ENCODE assay signal across 5 cellular contexts in genomic region chr18:35216611-35217010, GRCh38. TPM values are rescaled to one million over a fixed set of nuclear protein-coding genes. Genes with fewer than 3 reads are reported as not detected.
DNase-seq lines count a peak whose midpoint lies in the region; ATAC-seq, FAIRE-seq and TF ChIP-seq lines count a peak whose summit lies in the region.
"Not testable (repeated sequence)": the region's sequence is repeated elsewhere in the genome, so short reads cannot be mapped to it uniquely, and the experiment has no call there.

No MANE protein-coding gene starts in this region.

- H3K14ac ChIP-seq in H1 (ENCODE audit: insufficient read length): not testable (repeated sequence)

- H3K27me3 ChIP-seq in GM23338 (ENCODE audit: insufficient read depth); Karpas-422 (ENCODE audit: low read length); H1 (replicated peaks in 1 of 4; ENCODE audit: control insufficient read depth in 3 of 4, extremely low read depth in 1 of 4, insufficient read depth in 3 of 4, low read length in 3 of 4); mesendoderm (ENCODE audit: insufficient read depth, low read length, poor library complexity): not testable (repeated sequence)
- peaks cover 0 to 20% of the 10 kb centered on the region in 2 experiments; a peak in 2 of 5 replicates for H3K27me3 ChIP-seq in HepG2 (ENCODE audit: control insufficient read depth in 1 of 2, insufficient read depth in 2 of 2, low read length in 2 of 2)

- not testable (repeated sequence) for H2BK20ac ChIP-seq in H1 (ENCODE audit: low read length)

- not testable (repeated sequence) for H3K4ac ChIP-seq in H1 (replicated peaks; ENCODE audit: insufficient read length, low read depth, low read length)
- peak overlapping the region; percentile 6 for H3K4ac ChIP-seq in mesendoderm (ENCODE audit: low read depth, low read length)

- not testable (repeated sequence) for H2BK15ac ChIP-seq in H1 (ENCODE audit: low read length); mesendoderm (replicated peaks; ENCODE audit: low read depth)

- H3K27me3 Mint-ChIP-seq in GM23338 (ENCODE audit: insufficient read depth, low read depth, poor library complexity): not testable (repeated sequence)

- BruUV-seq in HepG2 (replicated peaks; lab: Mats Ljungman, UMichigan): not testable (repeated sequence)

- not testable (repeated sequence) for H4K91ac ChIP-seq in H1 (replicated peaks; ENCODE audit: insufficient read length, low read length)

- H3K27ac ChIP-seq in GM23338 (ENCODE audit: low read depth); Karpas-422 (ENCODE audit: low read length); H1 (ENCODE audit: low read depth, low read length); HepG2 (ENCODE audit: extremely low read length, insufficient read depth, low read length); mesendoderm (ENCODE audit: low read depth, low read length): not testable (repeated sequence)

- H2BK12ac ChIP-seq in H1 (ENCODE audit: low read depth, low read length): not testable (repeated sequence)

- not testable (repeated sequence) for H4K5ac ChIP-seq in H1 (ENCODE audit: insufficient read length, low read depth, low read length); mesendoderm (ENCODE audit: low read length)

- H2AFZ ChIP-seq in GM23338: peak overlapping the region; percentile 89
- H2AFZ ChIP-seq in Karpas-422 (ENCODE audit: low read length); HepG2 (ENCODE audit: low read length): not testable (repeated sequence)
- H2AFZ ChIP-seq in H1 (ENCODE audit: low read length): peak overlapping the region; percentile 53; the same call in 1 of the 2 replicates

- H3K36me3 Mint-ChIP-seq in GM23338 (ENCODE audit: low read depth): not testable (repeated sequence)

- H3K79me2 ChIP-seq in GM23338 (replicated peaks; ENCODE audit: insufficient read depth); Karpas-422 (ENCODE audit: low read length); H1 (ENCODE audit: control insufficient read depth in 1 of 2, insufficient read depth in 2 of 2, low read length in 2 of 2); HepG2 (ENCODE audit: insufficient read depth, low read length); mesendoderm (ENCODE audit: control insufficient read depth, insufficient read depth, low read length): not testable (repeated sequence)

- TF ChIP-seq RAD21 in H1 (IDR thresholded peaks at IDR 0.05 in 1 of 2, conservative IDR thresholded peaks at IDR 0.05 in 1 of 2; ENCODE audit: low read depth in 2 of 2, low read length in 2 of 2); HepG2 (CRISPR knock-in tag; IDR thresholded peaks at IDR 0.05): not testable (repeated sequence)

- POLR2A ChIA-PET in H1 (lab: Charles Lee; ENCODE audit: partially characterized antibody); HepG2 (lab: Yijun Ruan, JAX): not testable (repeated sequence)

- H3K9me3 ChIP-seq in Karpas-422 (ENCODE audit: low read length); H1 (ENCODE audit: insufficient read depth in 2 of 2, low read depth in 1 of 2, low read length in 1 of 2); HepG2 (ENCODE audit: low read length): not testable (repeated sequence)

- not testable (repeated sequence) for H3K9me3 Mint-ChIP-seq in GM23338

- H3K79me1 ChIP-seq in H1 (ENCODE audit: low read depth, low read length); mesendoderm (ENCODE audit: low read length): not testable (repeated sequence)

- H4K8ac ChIP-seq in H1 (ENCODE audit: extremely low read depth, insufficient read depth, low read length); mesendoderm (ENCODE audit: low read depth, low read length): not testable (repeated sequence)

- not testable (repeated sequence) for H3K56ac ChIP-seq in H1 (replicated peaks; ENCODE audit: insufficient read length, low read depth, low read length)
- H3K56ac ChIP-seq in mesendoderm (ENCODE audit: low read length): peak overlapping the region; percentile 79

- not testable (repeated sequence) for H3K23me2 ChIP-seq in H1 (ENCODE audit: low read depth, low read length)

- H2BK5ac ChIP-seq in H1 (ENCODE audit: low read depth, low read length); mesendoderm (ENCODE audit: low read length): not testable (repeated sequence)

- intact Hi-C loops in HepG2 (cut with micrococcal nuclease; ENCODE audit: unreplicated experiment): not testable (repeated sequence)

- ATAC-seq in GM23338, HepG2: not testable (repeated sequence)

- not testable (repeated sequence) for H3K4me3 Mint-ChIP-seq in GM23338

- not testable (repeated sequence) for FAIRE-seq in H1 (lab: Jason Lieb, UNC); HepG2 (lab: Jason Lieb, UNC)

- H3F3A ChIP-seq in GM23338 (replicated peaks; ENCODE audit: low read depth): not testable (repeated sequence)

- not testable (repeated sequence) for DNase-seq in GM23338 (ENCODE audit: low spot score); H1 (ENCODE audit: low read depth in 1 of 2, low spot score in 2 of 2); HepG2 (ENCODE audit: low spot score)
- peak; percentile 11 for DNase-seq in Karpas-422
- peak; percentile 16 for DNase-seq in mesendoderm

- H3K36me3 ChIP-seq in GM23338 (ENCODE audit: insufficient read depth); Karpas-422 (ENCODE audit: insufficient read depth, low read length); H1 (ENCODE audit: control insufficient read depth in 2 of 4, insufficient read depth in 4 of 4, low read length in 3 of 4); HepG2 (replicated peaks in 1 of 2; ENCODE audit: control insufficient read depth in 1 of 2, insufficient read depth in 2 of 2, low read length in 2 of 2); mesendoderm (ENCODE audit: control insufficient read depth, insufficient read depth, low read length): not testable (repeated sequence)

- not testable (repeated sequence) for H3K4me3 ChIP-seq in GM23338; Karpas-422 (ENCODE audit: low read length); H1 (ENCODE audit: extremely low read depth in 1 of 4, insufficient read depth in 2 of 4, low read depth in 3 of 4, low read length in 4 of 4); HepG2 (replicated peaks in 1 of 3; ENCODE audit: insufficient read depth in 1 of 3, low read depth in 2 of 3, low read length in 3 of 3); mesendoderm (ENCODE audit: low read length)

- H2BK120ac ChIP-seq in H1 (replicated peaks; ENCODE audit: low read depth, low read length); mesendoderm (ENCODE audit: low read depth, low read length): not testable (repeated sequence)

- peaks cover 23% of the 10 kb centered on the region for H3K4me1 Mint-ChIP-seq in GM23338

- H3K18ac ChIP-seq in H1 (ENCODE audit: extremely low read depth, low read length): not testable (repeated sequence)
- peak overlapping the region; percentile 2 for H3K18ac ChIP-seq in mesendoderm (ENCODE audit: low read length)

- H3K27ac Mint-ChIP-seq in GM23338: not testable (repeated sequence)

- H4K20me1 ChIP-seq in GM23338 (replicated peaks; ENCODE audit: insufficient read depth); Karpas-422 (ENCODE audit: insufficient read depth, low read depth, low read length); H1 (replicated peaks in 1 of 2; ENCODE audit: control insufficient read depth in 1 of 2, insufficient read depth in 2 of 2, low read length in 2 of 2); HepG2 (ENCODE audit: insufficient read depth, low read length): not testable (repeated sequence)

- not testable (repeated sequence) for H2AK5ac ChIP-seq in H1 (ENCODE audit: low read depth, low read length); mesendoderm (ENCODE audit: low read length)

- TF ChIP-seq EP300 in H1 (IDR thresholded peaks at IDR 0.05; ENCODE audit: borderline replicate concordance in 1 of 2, low read depth in 2 of 2, low read length in 2 of 2); HepG2 (IDR thresholded peaks at IDR 0.05; ENCODE audit: low read depth in 2 of 2, low read length in 2 of 2); HepG2 (CRISPR knock-in tag; IDR thresholded peaks at IDR 0.05; ENCODE audit: borderline replicate concordance): not testable (repeated sequence)

- H3K4me1 ChIP-seq in GM23338 (ENCODE audit: insufficient read depth): peaks cover 22% of the 10 kb centered on the region
- not testable (repeated sequence) for H3K4me1 ChIP-seq in Karpas-422 (ENCODE audit: low read length); H1 (replicated peaks in 1 of 4; ENCODE audit: control insufficient read depth in 3 of 4, insufficient read depth in 4 of 4, low read length in 3 of 4); HepG2 (ENCODE audit: insufficient read depth, low read length); mesendoderm (ENCODE audit: control insufficient read depth, low read depth, low read length)

- WGBS in H1 (ENCODE audit: extremely low coverage in 1 of 2, insufficient coverage in 1 of 2, insufficient read length in 1 of 2, insufficient replicate concordance in 2 of 2, low coverage in 1 of 2, low lambda C conversion rate in 2 of 2, missing lambda C conversion rate in 1 of 2), 2 experiments: 88% methylated on average over 10 of the region's 10 CpGs; no CpG with 5 or more reads in 1 of the 2 experiments
- 24% methylated on average over 10 of the region's 10 CpGs for WGBS in HepG2 (ENCODE audit: low lambda C conversion rate)
- WGBS in mesendoderm (ENCODE audit: extremely low coverage, insufficient coverage, low lambda C conversion rate): no CpG with 5 or more reads among the region's 10 CpGs

- not testable (repeated sequence) for TF ChIP-seq CTCF in GM23338 (conservative IDR thresholded peaks at IDR 0.05; ENCODE audit: low read depth in 2 of 2); H1 (IDR thresholded peaks at IDR 0.05; ENCODE audit: control extremely low read depth in 1 of 3, insufficient read depth in 1 of 3, low read depth in 1 of 3, low read length in 3 of 3); HepG2 (CRISPR knock-in tag; IDR thresholded peaks at IDR 0.05)

- not testable (repeated sequence) for H3K9ac ChIP-seq in Karpas-422 (ENCODE audit: low read length); H1 (replicated peaks in 1 of 4; ENCODE audit: extremely low read depth in 1 of 4, low read depth in 3 of 4, low read length in 3 of 4); HepG2 (ENCODE audit: insufficient read depth, low read depth, low read length)
- H3K9ac ChIP-seq in mesendoderm (ENCODE audit: low read length): peak overlapping the region; percentile 63

- not testable (repeated sequence) for H3K4me2 ChIP-seq in GM23338; Karpas-422 (ENCODE audit: low read depth, low read length, poor library complexity, severe bottlenecking); H1 (ENCODE audit: insufficient read depth in 1 of 2, low read depth in 2 of 2, low read length in 2 of 2); HepG2 (ENCODE audit: low read depth, low read length); mesendoderm (ENCODE audit: low read length)

- in situ Hi-C loops in HepG2 (cut with HindIII; ENCODE audit: extremely low pct_ligation_motif_present, low pct_unique_long_range_greater_than_20kb): not testable (repeated sequence)

- H3K23ac ChIP-seq in H1 (ENCODE audit: insufficient read length); mesendoderm (ENCODE audit: low read length): not testable (repeated sequence)

- TF ChIP-seq POLR2A in H1 (IDR thresholded peaks at IDR 0.05; ENCODE audit: control extremely low read depth in 1 of 2, low read depth in 2 of 2, low read length in 2 of 2); HepG2 (IDR thresholded peaks at IDR 0.05; ENCODE audit: insufficient read depth in 1 of 2, low read depth in 2 of 2, low read length in 2 of 2): not testable (repeated sequence)

- CTCF ChIA-PET in H1 (lab: Charles Lee; ENCODE audit: partially characterized antibody): interaction anchor here (1.3 kb wide), 1 partner anchor 188 kb away, joined by 3 read pairs; no protein-coding TSS in a partner anchor
- CTCF ChIA-PET in HepG2 (lab: Yijun Ruan, JAX; ENCODE audit: low intra/inter-chr PET ratio, low total read pairs): not testable (repeated sequence)

- not testable (repeated sequence) for H3K9me2 ChIP-seq in GM23338 (ENCODE audit: insufficient read depth); Karpas-422 (replicated peaks; ENCODE audit: insufficient read depth, low read length)

RNA-seq across cellular contexts. Expression of gene ZNF397, which starts 24.2 kb away (rescaled TPM):
- 47.6 and 48.6 TPM in 2 replicates for total RNA-seq in GM23338 (2014; rRNA removed; shearing (Covaris generic))
- polyA plus RNA-seq in GM23338 (2016; fragmentation: Nextera tagmentation; extraction: Ambion mirVana): 19.1 and 20.7 TPM in 2 replicates
- total RNA-seq in Karpas-422 (2014; rRNA removed; shearing (Covaris generic); ENCODE audit: low replicate concordance): 31.7 and 36.4 TPM in 2 replicates
- 38.9 and 39.5 TPM in 2 replicates for total RNA-seq in H1 (2021; fragmentation: NEBNext Ultra II Directional; extraction: Animal tissue kit (Norgen Biotek cat#: 25700))
- 9.0 and 9.8 TPM in 2 replicates for polyA plus RNA-seq in H1 (2011; rRNA removed)
- 19.3 TPM for polyA plus RNA-seq in H1 (2011; cell fraction: cytosol; rRNA removed)
- polyA plus RNA-seq in H1 (2011; cell fraction: nucleus; rRNA removed): 18.0 TPM
- polyA plus RNA-seq in H1 (2012, experiment 1 of 2): 25.3 to 40.4 TPM (median 29.6 TPM) in 4 replicates
- 3.4 TPM for polyA plus RNA-seq in H1 (2012, experiment 2 of 2)
- 27.2 TPM for polyA plus RNA-seq in H1 (2013, experiment 1 of 2)
- 25.5 TPM for polyA plus RNA-seq in H1 (2013, experiment 2 of 2)
- polyA minus RNA-seq in H1 (2011; rRNA and poly(A)+ RNA removed): 27.7 and 39.9 TPM in 2 replicates
- 18.5 TPM for polyA minus RNA-seq in H1 (2011; cell fraction: cytosol; rRNA and poly(A)+ RNA removed)
- 44.7 TPM for polyA minus RNA-seq in H1 (2011; cell fraction: nucleus; rRNA and poly(A)+ RNA removed)
- 9.4 and 10.0 TPM in 2 replicates for total RNA-seq in HepG2 (2016; rRNA removed; fragmentation: Illumina TruSeq; extraction: Trizol)
- 1.5 and 1.8 TPM in 2 replicates for total RNA-seq in HepG2 (2016; cell fraction: cytosol; rRNA removed; fragmentation: Illumina TruSeq; extraction: Trizol; ENCODE audit: low read depth)
- 9.6 and 12.0 TPM in 2 replicates for total RNA-seq in HepG2 (2016; cell fraction: insoluble cytoplasmic fraction; rRNA removed; fragmentation: Illumina TruSeq; extraction: Trizol)
- total RNA-seq in HepG2 (2016; cell fraction: membrane; rRNA removed; fragmentation: Illumina TruSeq; extraction: Trizol): 4.3 and 4.7 TPM in 2 replicates
- 13.4 and 13.7 TPM in 2 replicates for total RNA-seq in HepG2 (2016; cell fraction: nucleus; rRNA removed; fragmentation: Illumina TruSeq; extraction: Trizol)
- 4.7 and 4.9 TPM in 2 replicates for polyA plus RNA-seq in HepG2 (2011; rRNA removed)
- 2.0 and 2.9 TPM in 2 replicates for polyA plus RNA-seq in HepG2 (2011; cell fraction: cytosol; rRNA removed)
- 6.3 and 10.7 TPM in 2 replicates for polyA plus RNA-seq in HepG2 (2011; cell fraction: nucleus; rRNA removed)
- polyA plus RNA-seq in HepG2 (2012): 6.4 and 8.3 TPM in 2 replicates
- 0.34 and 0.95 TPM in 2 replicates for polyA plus RNA-seq in HepG2 (2016; cell fraction: cytosol; fragmentation: Illumina TruSeq; extraction: Trizol; ENCODE audit: low read depth)
- polyA plus RNA-seq in HepG2 (2016; cell fraction: insoluble cytoplasmic fraction; fragmentation: Illumina TruSeq; extraction: Trizol; ENCODE audit: low read depth): 7.1 and 7.7 TPM in 2 replicates
- 1.7 TPM in 2 replicates for polyA plus RNA-seq in HepG2 (2016; cell fraction: membrane; fragmentation: Illumina TruSeq; extraction: Trizol; ENCODE audit: low read depth)
- 20.5 and 24.4 TPM in 2 replicates for polyA plus RNA-seq in HepG2 (2016; cell fraction: nucleus; fragmentation: Illumina TruSeq; extraction: Trizol; ENCODE audit: insufficient read depth, low read depth)
- polyA minus RNA-seq in HepG2 (2011; rRNA and poly(A)+ RNA removed; ENCODE audit: low replicate concordance): 1.3 and 1.8 TPM in 2 replicates
- polyA minus RNA-seq in HepG2 (2011; cell fraction: cytosol; rRNA and poly(A)+ RNA removed): 4.0 and 4.6 TPM in 2 replicates
- polyA minus RNA-seq in HepG2 (2011; cell fraction: nucleus; rRNA and poly(A)+ RNA removed): 14.4 and 20.8 TPM in 2 replicates
- 16.3 TPM for polyA plus RNA-seq in mesendoderm (2013, experiment 1 of 2)
- polyA plus RNA-seq in mesendoderm (2013, experiment 2 of 2): 16.2 TPM
